In genomic region chr15:61834076-61834697, GRCh38 we compare ENCODE assay signal across 8 cellular contexts.
A peak's percentile ranks its signal among the peaks of the same experiment; 100 is the strongest.
DNase-seq lines count a peak whose midpoint lies in the region; ATAC-seq lines count a peak whose summit lies in the region.

No MANE protein-coding gene starts in this region.

- no peaks in the 10 kb centered on the region for H3K9me3 Mint-ChIP-seq in activated CD4-positive, alpha-beta memory T cell treated with anti-CD3 and anti-CD28 coated beads for 36 hours
- no peaks in the 10 kb centered on the region for H3K9me3 Mint-ChIP-seq in memory B cell

- peak; percentile 89 for DNase-seq in GM03348 (ENCODE audit: low spot score)
- peak; percentile 18 for DNase-seq in NCI-H748 treated with DMSO at 0.1 percent for 48 hours (lab: John Stamatoyannopoulos, UW)
- peak; percentile 84 for DNase-seq in activated CD4-positive, alpha-beta memory T cell treated with anti-CD3 and anti-CD28 coated beads for 36 hours
- DNase-seq in ecto neural progenitor cell (ENCODE audit: low spot score), result peak; percentile 87
- peak; percentile 67 to 78 for DNase-seq in memory B cell (ENCODE audit: low spot score in 2 of 2)
- peak; percentile 57 for DNase-seq in stimulated activated CD8-positive, alpha-beta memory T cell treated with anti-CD3 and anti-CD28 coated beads, Interleukin-15, amount 100 ng/mL, for 1 hour (ENCODE audit: low read depth)

- intact Hi-C loops in activated CD4-positive, alpha-beta memory T cell treated with anti-CD3 and anti-CD28 coated beads for 36 hours (cut with micrococcal nuclease), result loop anchor here (10.0 kb wide), 1 partner anchor 1249 kb away; no protein-coding TSS in a partner anchor

- no peak overlapping the region for H3K4me3 Mint-ChIP-seq in activated CD4-positive, alpha-beta memory T cell treated with anti-CD3 and anti-CD28 coated beads for 36 hours
- H3K4me3 Mint-ChIP-seq in memory B cell, result no peak overlapping the region

- POLR2A ChIA-PET in activated CD4-positive, alpha-beta memory T cell treated with anti-CD3 and anti-CD28 coated beads for 36 hours (lab: Charles Lee), result no interaction called here

- H3K27me3 Mint-ChIP-seq in activated CD4-positive, alpha-beta memory T cell treated with anti-CD3 and anti-CD28 coated beads for 36 hours, result peaks cover 17% of the 10 kb centered on the region
- H3K27me3 Mint-ChIP-seq in memory B cell, result peaks cover 4% of the 10 kb centered on the region

- peak; percentile 46 for ATAC-seq in HG03442 (IDR thresholded peaks at IDR 0.05; ENCODE audit: unreplicated experiment)
- peak; percentile 79 for ATAC-seq in memory B cell (ENCODE audit: low read depth)
- no peak for ATAC-seq in GM21786 (IDR thresholded peaks at IDR 0.05; ENCODE audit: unreplicated experiment)

- H3K27ac Mint-ChIP-seq in activated CD4-positive, alpha-beta memory T cell treated with anti-CD3 and anti-CD28 coated beads for 36 hours, result no peak overlapping the region
- no peak overlapping the region for H3K27ac Mint-ChIP-seq in memory B cell

- CTCF ChIA-PET in activated CD4-positive, alpha-beta memory T cell treated with anti-CD3 and anti-CD28 coated beads for 36 hours (lab: Charles Lee), result interaction anchor here (0.5 to 3.9 kb wide), 66 partner anchors 9 to 1507 kb away, joined by 3 to 41 read pairs (median 4); partner anchors contain the start of gene VPS13C

- H3K4me1 Mint-ChIP-seq in activated CD4-positive, alpha-beta memory T cell treated with anti-CD3 and anti-CD28 coated beads for 36 hours (ENCODE audit: low read depth), result peaks cover 2% of the 10 kb centered on the region
- peaks cover 4% of the 10 kb centered on the region for H3K4me1 Mint-ChIP-seq in memory B cell

- H3K36me3 Mint-ChIP-seq in activated CD4-positive, alpha-beta memory T cell treated with anti-CD3 and anti-CD28 coated beads for 36 hours, result no peaks in the 10 kb centered on the region
- no peaks in the 10 kb centered on the region for H3K36me3 Mint-ChIP-seq in memory B cell

Comparison
In these comparisons a context has a peak if more than half of its experiments do, and no peak if none do; other contexts are left out.
1. DNase-seq: peak in every context shown above with its lines; median percentile 89 in GM03348; 87 in ecto neural progenitor cell; 84 in activated CD4-positive, alpha-beta memory T cell treated with anti-CD3 and anti-CD28 coated beads for 36 hours; 72 in memory B cell; 57 in stimulated activated CD8-positive, alpha-beta memory T cell treated with anti-CD3 and anti-CD28 coated beads, Interleukin-15, amount 100 ng/mL, for 1 hour; 18 in NCI-H748 treated with DMSO at 0.1 percent for 48 hours.